In the genomic region with DNA sequence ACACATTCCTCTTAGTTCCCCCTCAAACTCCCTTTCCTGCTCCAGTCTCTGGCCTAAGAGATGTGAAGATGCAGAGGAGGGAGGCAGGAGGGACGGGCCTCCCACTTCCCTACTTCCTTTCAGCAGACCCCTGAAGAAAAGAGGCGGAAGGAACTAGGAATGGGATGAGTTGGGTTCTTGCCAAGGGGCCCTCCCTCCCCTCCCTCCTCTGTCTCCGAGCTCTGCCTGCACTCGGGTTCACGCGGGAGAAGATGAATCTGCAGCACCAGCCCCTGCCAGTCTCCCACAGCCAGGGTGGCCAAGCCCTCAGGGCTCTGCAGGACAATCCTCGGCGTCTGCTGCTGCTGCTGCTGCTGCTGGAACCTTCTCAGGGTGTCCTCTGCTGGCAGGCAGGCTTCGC, we compare ENCODE assay signal across 1 cellular context.
TF ChIP-seq lines count a peak whose summit lies in the region.

No MANE protein-coding gene starts in this region.

TF ChIP-seq in HepG2, 621 proteins besides CTCF, POLR2A, EP300 and RAD21:
- TF ChIP-seq, protein P1, sequence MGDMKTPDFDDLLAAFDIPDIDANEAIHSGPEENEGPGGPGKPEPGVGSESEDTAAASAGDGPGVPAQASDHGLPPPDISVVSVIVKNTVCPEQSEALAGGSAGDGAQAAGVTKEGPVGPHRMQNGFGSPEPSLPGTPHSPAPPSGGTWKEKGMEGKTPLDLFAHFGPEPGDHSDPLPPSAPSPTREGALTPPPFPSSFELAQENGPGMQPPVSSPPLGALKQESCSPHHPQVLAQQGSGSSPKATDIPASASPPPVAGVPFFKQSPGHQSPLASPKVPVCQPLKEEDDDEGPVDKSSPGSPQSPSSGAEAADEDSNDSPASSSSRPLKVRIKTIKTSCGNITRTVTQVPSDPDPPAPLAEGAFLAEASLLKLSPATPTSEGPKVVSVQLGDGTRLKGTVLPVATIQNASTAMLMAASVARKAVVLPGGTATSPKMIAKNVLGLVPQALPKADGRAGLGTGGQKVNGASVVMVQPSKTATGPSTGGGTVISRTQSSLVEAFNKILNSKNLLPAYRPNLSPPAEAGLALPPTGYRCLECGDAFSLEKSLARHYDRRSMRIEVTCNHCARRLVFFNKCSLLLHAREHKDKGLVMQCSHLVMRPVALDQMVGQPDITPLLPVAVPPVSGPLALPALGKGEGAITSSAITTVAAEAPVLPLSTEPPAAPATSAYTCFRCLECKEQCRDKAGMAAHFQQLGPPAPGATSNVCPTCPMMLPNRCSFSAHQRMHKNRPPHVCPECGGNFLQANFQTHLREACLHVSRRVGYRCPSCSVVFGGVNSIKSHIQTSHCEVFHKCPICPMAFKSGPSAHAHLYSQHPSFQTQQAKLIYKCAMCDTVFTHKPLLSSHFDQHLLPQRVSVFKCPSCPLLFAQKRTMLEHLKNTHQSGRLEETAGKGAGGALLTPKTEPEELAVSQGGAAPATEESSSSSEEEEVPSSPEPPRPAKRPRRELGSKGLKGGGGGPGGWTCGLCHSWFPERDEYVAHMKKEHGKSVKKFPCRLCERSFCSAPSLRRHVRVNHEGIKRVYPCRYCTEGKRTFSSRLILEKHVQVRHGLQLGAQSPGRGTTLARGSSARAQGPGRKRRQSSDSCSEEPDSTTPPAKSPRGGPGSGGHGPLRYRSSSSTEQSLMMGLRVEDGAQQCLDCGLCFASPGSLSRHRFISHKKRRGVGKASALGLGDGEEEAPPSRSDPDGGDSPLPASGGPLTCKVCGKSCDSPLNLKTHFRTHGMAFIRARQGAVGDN (CRISPR knock-in tag; IDR thresholded peaks at IDR 0.05): peak; percentile 20; the same call in 1 of the 2 replicates
- TF ChIP-seq ZNF768 (CRISPR knock-in tag; IDR thresholded peaks at IDR 0.05) (0 out of 2 replicates have a peak, but pooled peaks have one; percentile 14), MBD4 (IDR thresholded peaks at IDR 0.05; ENCODE audit: borderline replicate concordance, low read length) (no peak), RFX3 (CRISPR knock-in tag; IDR thresholded peaks at IDR 0.05) (no peak), STAG1 (CRISPR knock-in tag; IDR thresholded peaks at IDR 0.05) (0 out of 2 replicates have a peak, but pooled peaks have one; percentile 8)
